ENCODE assay signal across 21 cellular contexts in genomic region chr20:4559906-4560305, GRCh38.
DNase-seq lines count a peak whose midpoint lies in the region; ATAC-seq and TF ChIP-seq lines count a peak whose summit lies in the region.
"Had no signal": no experiment of that assay in that cellular context is flagged by ENCODE, and none has a peak within 500 bp of the region (broad histone marks: within the 10 kb centered on the region; RNA-seq: fewer than 3 reads in every experiment).

No MANE protein-coding gene starts in this region.

- H3K4me2 ChIP-seq in IMR-90 (ENCODE audit: low read depth, low read length) (no peak overlapping the region; the same call in 1 of the 2 replicates), PC-3 (ENCODE audit: low read length) (no peak overlapping the region)
- H3K4me2 ChIP-seq: BLaER1 had no signal

- TF ChIP-seq POLR2A in IMR-90 (IDR thresholded peaks at IDR 0.05; ENCODE audit: low read depth, low read length): no peak

- no peak overlapping the region for H4K91ac ChIP-seq in IMR-90 (ENCODE audit: insufficient read depth, low read depth, low read length)

- H3K4me3 ChIP-seq in IMR-90 (ENCODE audit: insufficient read depth, low read depth, low read length) (no peak overlapping the region), PC-3 (ENCODE audit: low read length) (no peak overlapping the region), right atrium auricular region (no peak overlapping the region)
- H3K4me3 ChIP-seq: BLaER1, GM12878, GM23248 had no signal

- whole genome bisulfite sequencing in IMR-90 (ENCODE audit: extremely low coverage in 2 of 2, insufficient read length in 1 of 2), 2 experiments: no CpG with 5 or more reads among the region's 2 CpGs

- H4K5ac ChIP-seq in IMR-90 (ENCODE audit: low read depth, low read length): no peak overlapping the region

- peak overlapping the region; percentile 41; the same call in 1 of the 2 replicates for H3K18ac ChIP-seq in IMR-90 (ENCODE audit: low read depth, low read length)

- dilution Hi-C loops in IMR-90 (cut with HindIII; ENCODE audit: low sequenced_read_pairs, unreplicated experiment): no loop called here

- H3K23ac ChIP-seq in IMR-90 (ENCODE audit: low read depth, low read length): no peak overlapping the region

- H3K36me3 ChIP-seq in IMR-90 (ENCODE audit: control insufficient read depth, insufficient read depth, low read length) (no peaks in the 10 kb centered on the region), PC-3 (ENCODE audit: low read depth, low read length) (peaks cover 3% of the 10 kb centered on the region; the same call in 1 of the 2 replicates), right atrium auricular region (no peaks in the 10 kb centered on the region)
- H3K36me3 ChIP-seq: BLaER1 had no signal

- H2BK120ac ChIP-seq in IMR-90 (ENCODE audit: low read depth, low read length): peak overlapping the region; percentile 35; the same call in 1 of the 2 replicates

- H3K27me3 ChIP-seq in IMR-90 (ENCODE audit: control insufficient read depth, insufficient read depth, low read length) (no peaks in the 10 kb centered on the region; the same call in 1 of the 2 replicates), PC-3 (ENCODE audit: low read length) (no peaks in the 10 kb centered on the region), right atrium auricular region (no peaks in the 10 kb centered on the region)
- H3K27me3 ChIP-seq: BLaER1 had no signal

- H2AK9ac ChIP-seq in IMR-90 (replicated peaks; ENCODE audit: low read depth, low read length, poor library complexity): no peak overlapping the region

- peak overlapping the region; percentile 32 for H2BK5ac ChIP-seq in IMR-90 (ENCODE audit: low read depth, low read length, poor library complexity, severe bottlenecking)

- H3K9ac ChIP-seq in IMR-90 (ENCODE audit: low read depth, low read length): no peak overlapping the region
- no peak overlapping the region for H3K9ac ChIP-seq in PC-3 (ENCODE audit: low read length)
- H3K9ac ChIP-seq: BLaER1, GM23248 had no signal

- BruUV-seq in IMR-90 (replicated peaks; lab: Mats Ljungman, UMichigan) (no TSS peak), PC-3 (replicated peaks; lab: Mats Ljungman, UMichigan) (no TSS peak)

- intact Hi-C loops in IMR-90 (cut with micrococcal nuclease): no loop called here
- intact Hi-C loops in PC-3 (cut with micrococcal nuclease): no loop called here

- H4K8ac ChIP-seq in IMR-90 (ENCODE audit: low read depth in 2 of 2, low read length in 2 of 2): no peak overlapping the region

- H2AFZ ChIP-seq in IMR-90 (replicated peaks; ENCODE audit: low read length, poor library complexity) (no peak overlapping the region), PC-3 (ENCODE audit: low read length) (no peak overlapping the region)
- H2AFZ ChIP-seq: GM23248 had no signal

- H3K4me1 ChIP-seq in IMR-90 (ENCODE audit: control insufficient read depth, insufficient read depth, low read length) (peaks cover 5% of the 10 kb centered on the region), PC-3 (ENCODE audit: insufficient read depth, low read length) (peaks cover 39% of the 10 kb centered on the region), right atrium auricular region (no peaks in the 10 kb centered on the region)
- H3K4me1 ChIP-seq: BLaER1, Caco-2 had no signal

- peaks cover 5% of the 10 kb centered on the region for H3F3A ChIP-seq in PC-3 (ENCODE audit: low read length, unreplicated experiment)

- in situ Hi-C loops in IMR-90 (cut with MboI; ENCODE audit: low sequenced_read_pairs): no loop called here

- POLR2A ChIA-PET in IMR-90 (lab: Charles Lee; ENCODE audit: unreplicated experiment) (no interaction called here), PC-3 (lab: Charles Lee; ENCODE audit: unreplicated experiment) (no interaction called here), RWPE1 (lab: Yijun Ruan, JAX; ENCODE audit: low non-redundant PET) (no interaction called here)

- H3K27ac ChIP-seq in IMR-90 (ENCODE audit: insufficient read depth, low read length) (no peak overlapping the region), PC-3 (ENCODE audit: low read length) (peak overlapping the region; percentile 1; the same call in 1 of the 2 replicates), RWPE1 (no peak overlapping the region), right atrium auricular region (no peak overlapping the region)
- H3K27ac ChIP-seq: BLaER1, C4-2B, GM23248 had no signal

- H3K14ac ChIP-seq in IMR-90 (replicated peaks; ENCODE audit: low read depth, low read length): 0 out of 2 replicates have a peak overlapping the region, but pooled peaks have one; percentile 10

- no peaks in the 10 kb centered on the region for H3K79me2 ChIP-seq in PC-3 (ENCODE audit: low read length)

- peak; percentile 49 for DNase-seq in EH (ENCODE audit: low read depth)
- no peak for DNase-seq in IMR-90
- no peak for DNase-seq in PC-3
- no peak for DNase-seq in hippocampal formation (lab: John Stamatoyannopoulos, UW)
- no peak for DNase-seq in RWPE1 (ENCODE audit: low spot score)
- no peak for DNase-seq in right atrium auricular region (ENCODE audit: low spot score)
- DNase-seq: 8988T; Caco-2; CD4-positive, CD25-positive, alpha-beta regulatory T cell; CD8-positive, alpha-beta T cell; DMS153; DND-41; EL; GDM1; GM23248; H9; HFFc6 had no signal

- TF ChIP-seq CTCF in IMR-90 (conservative IDR thresholded peaks at IDR 0.05; ENCODE audit: low read depth, low read length): no peak
- TF ChIP-seq CTCF in PC-3 (conservative IDR thresholded peaks at IDR 0.05; ENCODE audit: low read depth, low read length): no peak
- TF ChIP-seq CTCF in RWPE1 (conservative IDR thresholded peaks at IDR 0.05; ENCODE audit: low read depth): no peak
- no peak for TF ChIP-seq CTCF in right atrium auricular region (IDR thresholded peaks at IDR 0.05)

- no peak overlapping the region for H2AK5ac ChIP-seq in IMR-90 (ENCODE audit: low read depth, low read length)

- no peaks in the 10 kb centered on the region for H3K9me1 ChIP-seq in IMR-90 (ENCODE audit: insufficient read depth, low read length)

- peak overlapping the region; percentile 51; the same call in 1 of the 2 replicates for H2BK20ac ChIP-seq in IMR-90 (ENCODE audit: low read depth, low read length)

- no peak for TF ChIP-seq RAD21 in IMR-90 (IDR thresholded peaks at IDR 0.05; ENCODE audit: low read length)

- no peak overlapping the region for H3K4ac ChIP-seq in IMR-90 (ENCODE audit: low read depth, low read length)

- no peaks in the 10 kb centered on the region for H3K79me1 ChIP-seq in IMR-90 (ENCODE audit: low read depth in 1 of 2, low read length in 2 of 2)

- H4K20me1 ChIP-seq in IMR-90 (ENCODE audit: insufficient read depth, low read length) (no peaks in the 10 kb centered on the region), PC-3 (ENCODE audit: low read length) (no peaks in the 10 kb centered on the region)
- H4K20me1 ChIP-seq: BLaER1 had no signal

- no peak for ATAC-seq in IMR-90 (ENCODE audit: low read depth)
- peak; percentile 18; the same call in 1 of the 2 replicates for ATAC-seq in PC-3
- ATAC-seq in HG02852 (IDR thresholded peaks at IDR 0.05; ENCODE audit: unreplicated experiment): no peak
- ATAC-seq: CD8-positive, alpha-beta T cell; GM12878 had no signal

- no peak overlapping the region for H3K56ac ChIP-seq in IMR-90 (ENCODE audit: extremely low read depth, insufficient read depth, low read length)

- H2BK15ac ChIP-seq in IMR-90 (ENCODE audit: low read depth, low read length): peak overlapping the region; percentile 64; the same call in 2 of the 3 replicates

- CTCF ChIA-PET in IMR-90 (lab: Yijun Ruan, JAX): interaction anchor here (1.1 kb wide), 1 partner anchor 10 kb away, joined by 3 read pairs; no protein-coding TSS in a partner anchor
- CTCF ChIA-PET in PC-3 (lab: Charles Lee): no interaction called here
- CTCF ChIA-PET in RWPE1 (lab: Yijun Ruan, JAX): no interaction called here

- peaks cover 2% of the 10 kb centered on the region; the same call in 1 of the 2 replicates for H3K9me3 ChIP-seq in IMR-90 (ENCODE audit: control insufficient read depth, insufficient read depth, low read length)
- 0 out of 2 replicates have a peak, but pooled peaks cover 3% of the 10 kb centered on the region for H3K9me3 ChIP-seq in PC-3 (ENCODE audit: low read length)
- H3K9me3 ChIP-seq in right atrium auricular region: peaks cover 0 to 7% of the 10 kb centered on the region in 2 donors
- H3K9me3 ChIP-seq: BLaER1, Caco-2 had no signal

- no peaks in the 10 kb centered on the region for H3K9me2 ChIP-seq in PC-3 (replicated peaks; ENCODE audit: low read length)

TF ChIP-seq in IMR-90, 13 proteins besides CTCF, POLR2A, EP300 and RAD21:
- TF ChIP-seq NFE2L2 (IDR thresholded peaks at IDR 0.05; ENCODE audit: low read depth, low read length) (no peak), RFX5 (IDR thresholded peaks at IDR 0.05; ENCODE audit: low read depth, low read length) (no peak), USF2 (IDR thresholded peaks at IDR 0.05; ENCODE audit: low read depth, low read length) (no peak), MAZ (IDR thresholded peaks at IDR 0.05; ENCODE audit: borderline replicate concordance, low read depth, low read length) (no peak), CHD1 (IDR thresholded peaks at IDR 0.05; ENCODE audit: low read depth, low read length) (no peak), MAFK (IDR thresholded peaks at IDR 0.05; ENCODE audit: low read depth, low read length) (no peak)
